Comparison of ENCODE assay signal across 12 cellular contexts in the genomic region with DNA sequence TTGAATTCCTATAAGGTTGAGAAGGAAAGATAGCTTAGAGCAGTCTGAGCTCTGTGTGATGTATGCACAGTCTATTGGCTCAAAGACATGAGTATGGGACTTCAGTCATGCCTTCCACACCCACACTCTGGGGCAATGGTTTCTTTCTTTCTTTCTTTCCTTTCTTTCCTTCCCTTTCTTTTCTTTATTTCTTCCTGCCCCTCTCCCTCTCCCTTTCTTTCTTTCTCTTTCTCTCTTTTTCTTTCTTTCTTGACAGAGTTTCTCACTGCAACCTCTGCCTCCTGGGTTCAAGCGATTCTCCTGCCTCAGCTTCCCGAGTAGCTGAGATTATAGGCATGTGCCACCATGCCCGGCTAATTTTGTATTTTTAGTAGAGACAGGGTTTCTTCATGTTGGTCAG. TPM values are rescaled to one million over a fixed set of nuclear protein-coding genes. Genes with fewer than 3 reads are reported as not detected.
A peak's percentile ranks its signal among the peaks of the same experiment; 100 is the strongest.
DNase-seq lines count a peak whose midpoint lies in the region; ATAC-seq, FAIRE-seq and TF ChIP-seq lines count a peak whose summit lies in the region.
"Not testable (repeated sequence)": the region's sequence is repeated elsewhere in the genome, so short reads cannot be mapped to it uniquely, and the experiment has no call there.
"Had no signal": no experiment of that assay in that cellular context is flagged by ENCODE, and none has a peak within 500 bp of the region (broad histone marks: within the 10 kb centered on the region; RNA-seq: fewer than 3 reads in every experiment).

No MANE protein-coding gene starts in this region.

- not testable (repeated sequence) for H3K9ac ChIP-seq in HCT116 (ENCODE audit: low read length); K562 (ENCODE audit: insufficient read depth in 1 of 2, low read depth in 2 of 2, low read length in 2 of 2)

- RAD21 ChIA-PET in HCT116 (lab: Charles Lee; ENCODE audit: low non-redundant PET in 1 of 2, low total read pairs in 2 of 2, uncharacterized antibody in 2 of 2, unreplicated experiment in 2 of 2): not testable (repeated sequence)

- WGBS in K562 (ENCODE audit: insufficient coverage, low coverage, missing lambda C conversion rate): no CpG with 5 or more reads among the region's 3 CpGs

- intact Hi-C loops in HCT116 (cut with micrococcal nuclease); activated CD8-positive, alpha-beta T cell treated with anti-CD3 and anti-CD28 coated beads for 36 hours (cut with micrococcal nuclease); K562 (cut with micrococcal nuclease): not testable (repeated sequence)

- CTCF ChIA-PET in HCT116 (lab: Charles Lee); activated CD8-positive, alpha-beta T cell treated with anti-CD3 and anti-CD28 coated beads for 36 hours (lab: Charles Lee); K562 (lab: Yijun Ruan, JAX; ENCODE audit: low intra/inter-chr PET ratio): not testable (repeated sequence)

- not testable (repeated sequence) for H3K4me3 ChIP-seq in HCT116 (replicated peaks in 1 of 2; ENCODE audit: low read depth in 1 of 2, low read length in 2 of 2); K562; osteoblast (ENCODE audit: insufficient read depth, low read length)

- not testable (repeated sequence) for H3K9me3 ChIP-seq in HCT116 (ENCODE audit: control insufficient read depth in 1 of 2, insufficient read depth in 1 of 2, low read depth in 1 of 2, low read length in 2 of 2); K562 (replicated peaks; ENCODE audit: control insufficient read depth, insufficient read depth, low read depth, low read length); osteoblast (ENCODE audit: low read depth, low read length)

- not testable (repeated sequence) for FAIRE-seq in K562 (lab: Jason Lieb, UNC)

- H3K27ac Mint-ChIP-seq in activated CD8-positive, alpha-beta T cell treated with anti-CD3 and anti-CD28 coated beads for 36 hours: peak overlapping the region; percentile 34
- H3K27ac Mint-ChIP-seq in progenitor cell of endocrine pancreas: peak overlapping the region; percentile 85

- not testable (repeated sequence) for H3K9me2 ChIP-seq in HCT116 (ENCODE audit: insufficient read depth)

- H3K36me3 Mint-ChIP-seq in activated CD8-positive, alpha-beta T cell treated with anti-CD3 and anti-CD28 coated beads for 36 hours (ENCODE audit: low read depth); progenitor cell of endocrine pancreas (ENCODE audit: insufficient read depth): not testable (repeated sequence)

- not testable (repeated sequence) for ATAC-seq in HCT116; activated CD8-positive, alpha-beta T cell treated with anti-CD3 and anti-CD28 coated beads for 36 hours; K562

- POLR2A ChIA-PET in HCT116 (lab: Charles Lee): interaction anchor here (0.9 kb wide), 1 partner anchor 21 kb away, joined by 3 read pairs; no protein-coding TSS in a partner anchor
- POLR2A ChIA-PET in activated CD8-positive, alpha-beta T cell treated with anti-CD3 and anti-CD28 coated beads for 36 hours (lab: Charles Lee): interaction anchor here (0.7 kb wide), 1 partner anchor 373 kb away, joined by 3 read pairs; no protein-coding TSS in a partner anchor
- POLR2A ChIA-PET in K562 (lab: Yijun Ruan, JAX): interaction anchor here (0.7 kb wide), 1 partner anchor 14 kb away, joined by 5 read pairs; no protein-coding TSS in a partner anchor

- H2AFZ ChIP-seq in HCT116 (ENCODE audit: low read depth, low read length, poor library complexity, severe bottlenecking) (peak overlapping the region; percentile 3), K562 (ENCODE audit: low read depth, low read length) (0 out of 2 replicates have a peak overlapping the region, but pooled peaks have one; percentile 44), osteoblast (ENCODE audit: low read length) (peak overlapping the region; percentile 56)

- not testable (repeated sequence) for DNase-seq in HCT116 (ENCODE audit: low read depth, low spot score); activated CD8-positive, alpha-beta T cell treated with anti-CD3 and anti-CD28 coated beads for 36 hours; K562 (ENCODE audit: extremely low read depth in 1 of 4, low spot score in 3 of 4); osteoblast (ENCODE audit: insufficient read length, low spot score, missing footprints); progenitor cell of endocrine pancreas (ENCODE audit: low spot score, unreplicated experiment)
- peak; percentile 15 for DNase-seq in cerebellar cortex (ENCODE audit: low spot score)

- not testable (repeated sequence) for TF ChIP-seq EP300 in K562 (IDR thresholded peaks at IDR 0.05; ENCODE audit: low read length)

- not testable (repeated sequence) for H3K27ac ChIP-seq in HCT116 (ENCODE audit: low read depth, low read length); K562 (ENCODE audit: extremely low read depth, low read depth, low read length); osteoblast (ENCODE audit: low read depth, low read length)

- in situ Hi-C loops in K562 (cut with MboI): not testable (repeated sequence)

- not testable (repeated sequence) for H3K4me2 ChIP-seq in HCT116 (ENCODE audit: low read length); K562 (ENCODE audit: insufficient read depth, low read length); osteoblast (ENCODE audit: insufficient read depth, low read length)

- H3K79me2 ChIP-seq in HCT116 (ENCODE audit: insufficient read depth, low read length): peaks cover 29% of the 10 kb centered on the region
- H3K79me2 ChIP-seq in K562 (ENCODE audit: control insufficient read depth, insufficient read depth, low read length): peaks cover 26% of the 10 kb centered on the region
- peaks cover 31% of the 10 kb centered on the region for H3K79me2 ChIP-seq in osteoblast (ENCODE audit: insufficient read depth, low read length)

- H3K9me1 ChIP-seq in K562 (ENCODE audit: control insufficient read depth, insufficient read depth, low read length): not testable (repeated sequence)

- H3K4me3 Mint-ChIP-seq in activated CD8-positive, alpha-beta T cell treated with anti-CD3 and anti-CD28 coated beads for 36 hours; progenitor cell of endocrine pancreas (ENCODE audit: low read depth): not testable (repeated sequence)

- not testable (repeated sequence) for H4K20me1 ChIP-seq in HCT116 (ENCODE audit: insufficient read depth); K562 (replicated peaks; ENCODE audit: control insufficient read depth, insufficient read depth, low read length); osteoblast (ENCODE audit: insufficient read depth, low read length)

- not testable (repeated sequence) for H3K9me3 Mint-ChIP-seq in activated CD8-positive, alpha-beta T cell treated with anti-CD3 and anti-CD28 coated beads for 36 hours; progenitor cell of endocrine pancreas (ENCODE audit: low read depth)

- TF ChIP-seq POLR2A in HCT116 (IDR thresholded peaks at IDR 0.05; ENCODE audit: borderline replicate concordance, extremely low read depth, insufficient read depth, insufficient read length); K562 (conservative IDR thresholded peaks at IDR 0.05): not testable (repeated sequence)

- peaks cover 8 to 23% of the 10 kb centered on the region in 2 experiments; a peak in 3 of 4 replicates for H3K4me1 ChIP-seq in HCT116 (ENCODE audit: control insufficient read depth in 1 of 2, insufficient read depth in 2 of 2, low read length in 2 of 2)
- H3K4me1 ChIP-seq in K562 (replicated peaks in 1 of 2; ENCODE audit: control insufficient read depth in 2 of 2, insufficient read depth in 2 of 2, low read length in 2 of 2): not testable (repeated sequence)
- H3K4me1 ChIP-seq in osteoblast (ENCODE audit: insufficient read depth, low read length): peaks cover 13% of the 10 kb centered on the region

- not testable (repeated sequence) for TF ChIP-seq CTCF in HCT116 (IDR thresholded peaks at IDR 0.05 in 2 of 3, conservative IDR thresholded peaks at IDR 0.05 in 1 of 3; ENCODE audit: borderline replicate concordance in 1 of 3, insufficient read depth in 1 of 3, low read depth in 2 of 3, low read length in 2 of 3); activated CD8-positive, alpha-beta T cell treated with anti-CD3 and anti-CD28 coated beads for 36 hours (IDR thresholded peaks at IDR 0.05); K562 (IDR thresholded peaks at IDR 0.05 in 2 of 3, conservative IDR thresholded peaks at IDR 0.05 in 1 of 3; ENCODE audit: insufficient read depth in 2 of 3, low read depth in 1 of 3, low read length in 3 of 3); osteoblast (IDR thresholded peaks at IDR 0.05; ENCODE audit: extremely low read depth, low read depth, low read length); progenitor cell of endocrine pancreas (IDR thresholded peaks at IDR 0.05; ENCODE audit: unreplicated experiment)

- not testable (repeated sequence) for H3K27me3 ChIP-seq in HCT116 (ENCODE audit: insufficient read depth, low read length); K562 (ENCODE audit: control insufficient read depth in 2 of 2, insufficient read depth in 2 of 2, low read length in 2 of 2); osteoblast (ENCODE audit: insufficient read depth, low read length)

- peaks cover 22% of the 10 kb centered on the region for H3K4me1 Mint-ChIP-seq in activated CD8-positive, alpha-beta T cell treated with anti-CD3 and anti-CD28 coated beads for 36 hours (ENCODE audit: low read depth)
- peaks cover 11% of the 10 kb centered on the region for H3K4me1 Mint-ChIP-seq in progenitor cell of endocrine pancreas (ENCODE audit: low read depth)

- not testable (repeated sequence) for H3K36me3 ChIP-seq in HCT116 (ENCODE audit: control insufficient read depth in 1 of 2, insufficient read depth in 2 of 2, low read length in 2 of 2); K562 (ENCODE audit: control insufficient read depth, insufficient read depth, low read length); osteoblast (ENCODE audit: insufficient read depth, low read length)

- H3K27me3 Mint-ChIP-seq in activated CD8-positive, alpha-beta T cell treated with anti-CD3 and anti-CD28 coated beads for 36 hours; progenitor cell of endocrine pancreas: not testable (repeated sequence)

- BruUV-seq in HCT116 (replicated peaks; lab: Mats Ljungman, UMichigan); K562 (replicated peaks; lab: Mats Ljungman, UMichigan): not testable (repeated sequence)

- TF ChIP-seq RAD21 in HCT116 (IDR thresholded peaks at IDR 0.05; ENCODE audit: low read depth); K562 (CRISPR knock-in tag; conservative IDR thresholded peaks at IDR 0.05 in 1 of 2, IDR thresholded peaks at IDR 0.05 in 1 of 2): not testable (repeated sequence)

RNA-seq across cellular contexts. Expression of a gene that starts 1.4 kb away (rescaled TPM):
- 20.0 TPM for total RNA-seq in HCT116 (2021; ENCODE audit: unreplicated experiment)
- polyA plus RNA-seq in HCT116 (2012): 17.8 TPM in 2 replicates
- total RNA-seq in activated CD8-positive, alpha-beta T cell treated with anti-CD3 and anti-CD28 coated beads for 36 hours: 1 to 10 TPM; 8.4 to 8.5 TPM
- 13.6 and 25.0 TPM in 2 replicates for total RNA-seq in K562 (2011; cell fraction: chromatin; rRNA removed; ENCODE audit: low replicate concordance)
- 15.9 and 17.7 TPM in 2 replicates for total RNA-seq in K562 (2011; cell fraction: nucleolus; rRNA removed)
- total RNA-seq in K562 (2011; cell fraction: nucleoplasm; rRNA removed): 19.7 and 21.3 TPM in 2 replicates
- 16.5 and 18.2 TPM in 2 replicates for total RNA-seq in K562 (2014; rRNA removed)
- 11.1 and 11.3 TPM in 2 replicates for total RNA-seq in K562 (2014; rRNA removed; fragmentation: Illumina TruSeq; extraction: Trizol)
- total RNA-seq in K562 (2015; rRNA removed; fragmentation: Illumina TruSeq; extraction: Trizol): 12.2 and 13.3 TPM in 2 replicates
- total RNA-seq in K562 (2021): 18.6 and 20.1 TPM in 2 replicates
- polyA plus RNA-seq in K562 (2011; rRNA removed): 24.2 and 28.4 TPM in 2 replicates
- polyA plus RNA-seq in K562 (2011; cell fraction: cytosol; rRNA removed): 27.2 and 28.2 TPM in 2 replicates
- 18.6 and 20.6 TPM in 2 replicates for polyA plus RNA-seq in K562 (2011; cell fraction: nucleus; rRNA removed)
- polyA plus RNA-seq in K562 (2012): 14.1 and 20.3 TPM in 2 replicates
- polyA plus RNA-seq in K562 (2014; fragmentation: Illumina TruSeq; extraction: Trizol): 18.9 and 20.3 TPM in 2 replicates
- 1 to 10 TPM; 4.4 to 6.3 TPM for polyA plus RNA-seq in K562 (2014; fragmentation: Nextera tagmentation; extraction: Ambion mirVana)
- polyA plus RNA-seq in K562 (2014; rRNA removed): 16.4 and 18.9 TPM in 2 replicates
- 17.1 and 20.2 TPM in 2 replicates for polyA minus RNA-seq in K562 (2011; rRNA and poly(A)+ RNA removed)
- 8.8 and 12.1 TPM in 2 replicates for polyA minus RNA-seq in K562 (2011; cell fraction: cytosol; rRNA and poly(A)+ RNA removed)
- polyA minus RNA-seq in K562 (2011; cell fraction: nucleus; rRNA and poly(A)+ RNA removed): 5.9 and 7.6 TPM in 2 replicates
- 23.5 and 28.9 TPM in 2 replicates for total RNA-seq in osteoblast
- 18.0 and 18.9 TPM in 2 replicates for total RNA-seq in progenitor cell of endocrine pancreas

RNA-seq across cellular contexts. Expression of a gene that starts 5.8 kb away (rescaled TPM):
- total RNA-seq in HCT116 (2021; ENCODE audit: unreplicated experiment) (8.0 TPM), K562 (2014; rRNA removed) (8.8 and 10.9 TPM in 2 replicates), K562 (2014; rRNA removed; fragmentation: Illumina TruSeq; extraction: Trizol) (10.7 and 11.0 TPM in 2 replicates), K562 (2015; rRNA removed; fragmentation: Illumina TruSeq; extraction: Trizol) (7.1 and 8.3 TPM in 2 replicates), K562 (2021) (11.4 and 12.1 TPM in 2 replicates), osteoblast (4.0 and 7.7 TPM in 2 replicates), progenitor cell of endocrine pancreas (21.1 and 24.3 TPM in 2 replicates)
- 9.7 and 13.9 TPM in 2 replicates for polyA plus RNA-seq in HCT116 (2012)
- total RNA-seq in activated CD8-positive, alpha-beta T cell treated with anti-CD3 and anti-CD28 coated beads for 36 hours: 1 to 10 TPM; 3.2 to 3.9 TPM
- total RNA-seq in K562 (2011; cell fraction: chromatin; rRNA removed; ENCODE audit: low replicate concordance): 12.5 and 13.3 TPM in 2 replicates
- 9.8 and 11.2 TPM in 2 replicates for total RNA-seq in K562 (2011; cell fraction: nucleolus; rRNA removed)
- total RNA-seq in K562 (2011; cell fraction: nucleoplasm; rRNA removed): 12.8 and 17.4 TPM in 2 replicates
- polyA plus RNA-seq in K562 (2011; rRNA removed) (23.9 and 27.6 TPM in 2 replicates), K562 (2014; fragmentation: Illumina TruSeq; extraction: Trizol) (14.7 and 19.3 TPM in 2 replicates), K562 (2014; fragmentation: Nextera tagmentation; extraction: Ambion mirVana) (10 to 100 TPM; 10.4 to 11.7 TPM), K562 (2014; rRNA removed) (18.3 and 28.1 TPM in 2 replicates)
- 18.1 and 28.7 TPM in 2 replicates for polyA plus RNA-seq in K562 (2011; cell fraction: cytosol; rRNA removed)
- 11.7 and 17.4 TPM in 2 replicates for polyA plus RNA-seq in K562 (2011; cell fraction: nucleus; rRNA removed)
- polyA plus RNA-seq in K562 (2012): 13.1 and 15.7 TPM in 2 replicates
- 8.1 and 10.0 TPM in 2 replicates for polyA minus RNA-seq in K562 (2011; rRNA and poly(A)+ RNA removed)
- polyA minus RNA-seq in K562 (2011; cell fraction: cytosol; rRNA and poly(A)+ RNA removed): 3.1 and 4.8 TPM in 2 replicates
- 1.9 and 3.0 TPM in 2 replicates for polyA minus RNA-seq in K562 (2011; cell fraction: nucleus; rRNA and poly(A)+ RNA removed)
- total RNA-seq: CD8-positive, alpha-beta T cell had no signal
- polyA plus RNA-seq: CD14-positive monocyte had no signal

RNA-seq across cellular contexts. Expression of a gene that starts 48.0 kb away (rescaled TPM):
- total RNA-seq in HCT116 (2021; ENCODE audit: unreplicated experiment) (26.7 TPM), K562 (2014; rRNA removed) (10.4 and 15.9 TPM in 2 replicates), K562 (2014; rRNA removed; fragmentation: Illumina TruSeq; extraction: Trizol) (3.8 and 4.4 TPM in 2 replicates), K562 (2015; rRNA removed; fragmentation: Illumina TruSeq; extraction: Trizol) (7.4 TPM in 2 replicates), K562 (2021) (9.1 and 10.8 TPM in 2 replicates), osteoblast (101 and 105 TPM in 2 replicates), progenitor cell of endocrine pancreas (4.3 TPM in 2 replicates)
- polyA plus RNA-seq in HCT116 (2012): 37.1 and 59.0 TPM in 2 replicates
- total RNA-seq in activated CD8-positive, alpha-beta T cell treated with anti-CD3 and anti-CD28 coated beads for 36 hours: 1 to 10 TPM; 2.5 to 3.0 TPM
- 0.67 and 5.0 TPM in 2 replicates for total RNA-seq in K562 (2011; cell fraction: chromatin; rRNA removed; ENCODE audit: low replicate concordance)
- 4.2 and 4.7 TPM in 2 replicates for total RNA-seq in K562 (2011; cell fraction: nucleolus; rRNA removed)
- total RNA-seq in K562 (2011; cell fraction: nucleoplasm; rRNA removed): 3.2 and 4.8 TPM in 2 replicates
- polyA plus RNA-seq in K562 (2011; rRNA removed) (7.5 and 9.9 TPM in 2 replicates), K562 (2014; fragmentation: Illumina TruSeq; extraction: Trizol) (5.8 and 6.6 TPM in 2 replicates), K562 (2014; fragmentation: Nextera tagmentation; extraction: Ambion mirVana) (1 to 10 TPM in 1 of 2 experiments, under 1 TPM in 1; 0.90 to 1.9 TPM), K562 (2014; rRNA removed) (9.5 and 10.4 TPM in 2 replicates)
- polyA plus RNA-seq in K562 (2011; cell fraction: cytosol; rRNA removed): 10.4 and 19.0 TPM in 2 replicates
- 4.1 and 5.1 TPM in 2 replicates for polyA plus RNA-seq in K562 (2011; cell fraction: nucleus; rRNA removed)
- polyA plus RNA-seq in K562 (2012): 7.3 and 8.1 TPM in 2 replicates
- polyA minus RNA-seq in K562 (2011; rRNA and poly(A)+ RNA removed): 3.5 and 4.1 TPM in 2 replicates
- 6.7 and 13.0 TPM in 2 replicates for polyA minus RNA-seq in K562 (2011; cell fraction: cytosol; rRNA and poly(A)+ RNA removed)
- polyA minus RNA-seq in K562 (2011; cell fraction: nucleus; rRNA and poly(A)+ RNA removed): 3.0 and 4.2 TPM in 2 replicates

RNA-seq across cellular contexts. Expression of a gene that starts 49.6 kb away (rescaled TPM):
- 0.32 TPM for total RNA-seq in HCT116 (2021; ENCODE audit: unreplicated experiment)
- 0.14 TPM in 1 of 2 replicates, not detected in the other for polyA plus RNA-seq in HCT116 (2012)
- total RNA-seq in activated CD8-positive, alpha-beta T cell treated with anti-CD3 and anti-CD28 coated beads for 36 hours: not detected
- not detected in 2 replicates for total RNA-seq in K562 (2011; cell fraction: chromatin; rRNA removed; ENCODE audit: low replicate concordance)
- total RNA-seq in K562 (2011; cell fraction: nucleolus; rRNA removed): not detected in 2 replicates
- not detected in 2 replicates for total RNA-seq in K562 (2011; cell fraction: nucleoplasm; rRNA removed)
- total RNA-seq in K562 (2014; rRNA removed): not detected in 2 replicates
- not detected in 2 replicates for total RNA-seq in K562 (2014; rRNA removed; fragmentation: Illumina TruSeq; extraction: Trizol)
- total RNA-seq in K562 (2015; rRNA removed; fragmentation: Illumina TruSeq; extraction: Trizol): not detected in 2 replicates
- not detected in 2 replicates for total RNA-seq in K562 (2021)
- not detected in 2 replicates for polyA plus RNA-seq in K562 (2011; rRNA removed)
- polyA plus RNA-seq in K562 (2011; cell fraction: cytosol; rRNA removed): not detected in 2 replicates
- not detected in 2 replicates for polyA plus RNA-seq in K562 (2011; cell fraction: nucleus; rRNA removed)
- not detected in 2 replicates for polyA plus RNA-seq in K562 (2012)
- polyA plus RNA-seq in K562 (2014; fragmentation: Illumina TruSeq; extraction: Trizol): not detected in 2 replicates
- not detected for polyA plus RNA-seq in K562 (2014; fragmentation: Nextera tagmentation; extraction: Ambion mirVana)
- polyA plus RNA-seq in K562 (2014; rRNA removed): not detected in 2 replicates
- polyA minus RNA-seq in K562 (2011; rRNA and poly(A)+ RNA removed): not detected in 2 replicates
- not detected in 2 replicates for polyA minus RNA-seq in K562 (2011; cell fraction: cytosol; rRNA and poly(A)+ RNA removed)
- polyA minus RNA-seq in K562 (2011; cell fraction: nucleus; rRNA and poly(A)+ RNA removed): not detected in 2 replicates
- total RNA-seq in osteoblast: 0.29 and 0.36 TPM in 2 replicates
- 0.91 and 0.96 TPM in 2 replicates for total RNA-seq in progenitor cell of endocrine pancreas
- total RNA-seq: A673; Caco-2; CD4-positive, CD25-positive, alpha-beta regulatory T cell; CD8-positive, alpha-beta T cell had no signal
- polyA plus RNA-seq: AG04450; CD14-positive monocyte; CD4-positive, CD25-positive, alpha-beta regulatory T cell had no signal

RNA-seq across cellular contexts. Expression of a gene that starts 54.9 kb away (rescaled TPM):
- total RNA-seq in HCT116 (2021; ENCODE audit: unreplicated experiment) (1.6 TPM), K562 (2014; rRNA removed) (not detected in 2 replicates), K562 (2014; rRNA removed; fragmentation: Illumina TruSeq; extraction: Trizol) (not detected in 2 replicates), K562 (2015; rRNA removed; fragmentation: Illumina TruSeq; extraction: Trizol) (not detected in 2 replicates), K562 (2021) (not detected in 2 replicates), osteoblast (1.4 and 2.7 TPM in 2 replicates), progenitor cell of endocrine pancreas (10.5 and 11.9 TPM in 2 replicates)
- 0.97 and 1.3 TPM in 2 replicates for polyA plus RNA-seq in HCT116 (2012)
- total RNA-seq in activated CD8-positive, alpha-beta T cell treated with anti-CD3 and anti-CD28 coated beads for 36 hours: not detected
- not detected in 2 replicates for total RNA-seq in K562 (2011; cell fraction: chromatin; rRNA removed; ENCODE audit: low replicate concordance)
- not detected in 2 replicates for total RNA-seq in K562 (2011; cell fraction: nucleolus; rRNA removed)
- not detected in 2 replicates for total RNA-seq in K562 (2011; cell fraction: nucleoplasm; rRNA removed)
- polyA plus RNA-seq in K562 (2011; rRNA removed) (not detected in 2 replicates), K562 (2014; fragmentation: Illumina TruSeq; extraction: Trizol) (not detected in 2 replicates), K562 (2014; fragmentation: Nextera tagmentation; extraction: Ambion mirVana) (not detected), K562 (2014; rRNA removed) (not detected in 2 replicates)
- polyA plus RNA-seq in K562 (2011; cell fraction: cytosol; rRNA removed): not detected in 2 replicates
- polyA plus RNA-seq in K562 (2011; cell fraction: nucleus; rRNA removed): not detected in 2 replicates
- polyA plus RNA-seq in K562 (2012): 0.03 TPM in 1 of 2 replicates, not detected in the other
- not detected in 2 replicates for polyA minus RNA-seq in K562 (2011; rRNA and poly(A)+ RNA removed)
- not detected in 2 replicates for polyA minus RNA-seq in K562 (2011; cell fraction: cytosol; rRNA and poly(A)+ RNA removed)
- polyA minus RNA-seq in K562 (2011; cell fraction: nucleus; rRNA and poly(A)+ RNA removed): not detected in 2 replicates
- total RNA-seq: A673; CD4-positive, CD25-positive, alpha-beta regulatory T cell; CD8-positive, alpha-beta T cell had no signal
- polyA plus RNA-seq: CD14-positive monocyte; CD4-positive, CD25-positive, alpha-beta regulatory T cell had no signal

Comparison
In these comparisons a context has a peak if more than half of its experiments do, and no peak if none do; other contexts are left out.
1. H2AFZ ChIP-seq: peak in every context shown above with its lines; median percentile 56 in osteoblast; 44 in K562; 3 in HCT116.